In the genomic region with DNA sequence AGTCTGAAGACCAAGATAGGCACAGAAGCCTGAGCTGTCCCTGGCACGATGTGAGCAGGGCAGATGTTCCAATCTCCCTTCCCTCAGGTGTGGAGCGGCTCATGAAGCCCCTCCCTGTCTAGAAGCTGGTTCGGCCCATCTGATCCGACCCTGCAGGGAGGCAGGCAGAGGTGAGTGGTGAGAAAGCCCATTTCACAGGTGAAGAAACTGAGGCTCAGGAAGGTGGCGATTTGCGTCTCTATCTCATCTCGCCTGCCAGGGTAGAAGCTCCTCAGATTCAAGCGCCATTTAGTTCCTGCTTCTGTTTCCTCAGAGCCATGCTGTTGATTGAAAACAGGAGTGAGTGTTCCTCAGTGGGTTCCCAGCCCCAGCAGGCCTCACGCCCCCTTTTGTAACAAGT, we compare ENCODE assay signal across 17 cellular contexts. TPM values are rescaled to one million over a fixed set of nuclear protein-coding genes. Genes with fewer than 3 reads are reported as not detected.
A peak's percentile ranks its signal among the peaks of the same experiment; 100 is the strongest.
DNase-seq lines count a peak whose midpoint lies in the region; ATAC-seq and TF ChIP-seq lines count a peak whose summit lies in the region.
"Had no signal": no experiment of that assay in that cellular context is flagged by ENCODE, and none has a peak within 500 bp of the region (broad histone marks: within the 10 kb centered on the region; RNA-seq: fewer than 3 reads in every experiment).

No MANE protein-coding gene starts in this region.

- H3K79me2 ChIP-seq in mesendoderm (ENCODE audit: control insufficient read depth, insufficient read depth, low read length), result no peaks in the 10 kb centered on the region

- no peak overlapping the region for H3K23ac ChIP-seq in mesendoderm (ENCODE audit: low read length)

- H2BK15ac ChIP-seq in mesendoderm (replicated peaks; ENCODE audit: low read depth), result no peak overlapping the region

- no peak overlapping the region for H2BK5ac ChIP-seq in mesendoderm (ENCODE audit: low read length)

- no peak overlapping the region for H2AK5ac ChIP-seq in mesendoderm (ENCODE audit: low read length)

- peaks cover 25% of the 10 kb centered on the region for H3K4me1 Mint-ChIP-seq in MCF 10A (ENCODE audit: insufficient read depth, unreplicated experiment)
- H3K4me1 Mint-ChIP-seq in activated T-helper 17 cell treated with anti-CD3 and anti-CD28 coated beads, Interleukin-2, amount 50 U/mL, for 72 hours, result no peaks in the 10 kb centered on the region

- H3K9ac ChIP-seq in mesendoderm (ENCODE audit: low read length), result no peak overlapping the region
- H3K9ac ChIP-seq: BLaER1 had no signal

- H3K27ac Mint-ChIP-seq in MCF 10A (ENCODE audit: low read depth, unreplicated experiment), result no peak overlapping the region
- H3K27ac Mint-ChIP-seq in activated T-helper 17 cell treated with anti-CD3 and anti-CD28 coated beads, Interleukin-2, amount 50 U/mL, for 72 hours, result no peak overlapping the region
- H3K27ac Mint-ChIP-seq: CD14-positive monocyte; CD8-positive, alpha-beta T cell; IgD-negative memory B cell had no signal

- POLR2A ChIA-PET in MCF 10A (lab: Yijun Ruan, JAX) (interaction anchor here (11.5 kb wide), 1 partner anchor 19 kb away, joined by 160 read pairs; the partner anchor contains the start of gene TENT5B), RWPE1 (lab: Yijun Ruan, JAX; ENCODE audit: low non-redundant PET) (no interaction called here)

- no peak for TF ChIP-seq POLR2A in breast epithelium (IDR thresholded peaks at IDR 0.05)

- no peak overlapping the region for H2BK120ac ChIP-seq in mesendoderm (ENCODE audit: low read depth, low read length)

- no peak overlapping the region for H4K8ac ChIP-seq in mesendoderm (ENCODE audit: low read depth, low read length)

- no peaks in the 10 kb centered on the region for H3K27me3 Mint-ChIP-seq in MCF 10A (ENCODE audit: insufficient read depth, unreplicated experiment)
- peaks cover 6% of the 10 kb centered on the region for H3K27me3 Mint-ChIP-seq in activated T-helper 17 cell treated with anti-CD3 and anti-CD28 coated beads, Interleukin-2, amount 50 U/mL, for 72 hours

- H3K9me3 ChIP-seq in breast epithelium, result no peaks in the 10 kb centered on the region
- H3K9me3 ChIP-seq in thoracic aorta, result no peaks in the 10 kb centered on the region
- H3K9me3 ChIP-seq: BLaER1, HAP-1 had no signal

- no peak overlapping the region for H3K4me2 ChIP-seq in mesendoderm (ENCODE audit: low read length)
- H3K4me2 ChIP-seq: BLaER1 had no signal

- H3K4me1 ChIP-seq in breast epithelium, result peaks cover 6 to 10% of the 10 kb centered on the region in 2 donors
- peaks cover 7% of the 10 kb centered on the region for H3K4me1 ChIP-seq in mesendoderm (ENCODE audit: control insufficient read depth, low read depth, low read length)
- H3K4me1 ChIP-seq in thoracic aorta (ENCODE audit: control insufficient read depth in 1 of 2, low read depth in 2 of 2), result peaks cover 25 to 37% of the 10 kb centered on the region in 2 donors
- H3K4me1 ChIP-seq: HAP-1 had no signal

- H3K36me3 ChIP-seq in breast epithelium (no peaks in the 10 kb centered on the region), mesendoderm (ENCODE audit: control insufficient read depth, insufficient read depth, low read length) (no peaks in the 10 kb centered on the region), thoracic aorta (no peaks in the 10 kb centered on the region)
- H3K36me3 ChIP-seq: BLaER1, HAP-1 had no signal

- H3K79me1 ChIP-seq in mesendoderm (ENCODE audit: low read length), result no peaks in the 10 kb centered on the region

- no peaks in the 10 kb centered on the region for H3K9me3 Mint-ChIP-seq in MCF 10A (ENCODE audit: unreplicated experiment)
- no peaks in the 10 kb centered on the region for H3K9me3 Mint-ChIP-seq in activated T-helper 17 cell treated with anti-CD3 and anti-CD28 coated beads, Interleukin-2, amount 50 U/mL, for 72 hours
- H3K9me3 Mint-ChIP-seq: CD14-positive monocyte; CD8-positive, alpha-beta T cell; IgD-negative memory B cell had no signal

- ATAC-seq in thoracic aorta (ENCODE audit: insufficient number of reproducible peaks, low FRiP score, low read depth) (no peak), HG02759 (IDR thresholded peaks at IDR 0.05; ENCODE audit: unreplicated experiment) (no peak)
- ATAC-seq in activated T-helper 17 cell treated with anti-CD3 and anti-CD28 coated beads, Interleukin-2, amount 50 U/mL, for 72 hours (replicated peaks), result no peak
- ATAC-seq: CD8-positive, alpha-beta T cell had no signal

- CTCF ChIA-PET in MCF 10A (lab: Yijun Ruan, JAX) (interaction anchor here (0.7 to 1.3 kb wide), 3 partner anchors 14 to 32 kb away, joined by 3 to 4 read pairs (median 3); no protein-coding TSS in a partner anchor), RWPE1 (lab: Yijun Ruan, JAX) (interaction anchor here (0.6 kb wide), 2 partner anchors 30 to 480 kb away, joined by 3 read pairs; no protein-coding TSS in a partner anchor)

- DNase-seq in breast epithelium (ENCODE audit: low spot score in 2 of 2) (no peak), MCF 10A (ENCODE audit: unreplicated experiment) (no peak), RWPE1 (ENCODE audit: low spot score) (no peak), mesendoderm (no peak), thoracic aorta (ENCODE audit: low spot score) (no peak), NCI-H1105 (lab: John Stamatoyannopoulos, UW) (no peak)
- DNase-seq: 8988T; Calu3; CD8-positive, alpha-beta T cell; DMS79 treated with DMSO at 0.1 percent for 48 hours; GF-D8 had no signal

- intact Hi-C loops in breast epithelium (cut with DNase I; ENCODE audit: low total_unique reads), result no loop called here
- intact Hi-C loops in MCF 10A (cut with micrococcal nuclease), result no loop called here

- H3K4ac ChIP-seq in mesendoderm (ENCODE audit: low read depth, low read length), result no peak overlapping the region

- H3K4me3 ChIP-seq in breast epithelium (no peak overlapping the region), mesendoderm (ENCODE audit: low read length) (no peak overlapping the region), thoracic aorta (no peak overlapping the region)
- H3K4me3 ChIP-seq: BLaER1, HAP-1 had no signal

- no peaks in the 10 kb centered on the region for H3K36me3 Mint-ChIP-seq in MCF 10A (ENCODE audit: insufficient read depth, unreplicated experiment)
- no peaks in the 10 kb centered on the region for H3K36me3 Mint-ChIP-seq in activated T-helper 17 cell treated with anti-CD3 and anti-CD28 coated beads, Interleukin-2, amount 50 U/mL, for 72 hours (ENCODE audit: low read depth)
- H3K36me3 Mint-ChIP-seq: CD14-positive monocyte; CD8-positive, alpha-beta T cell; IgD-negative memory B cell had no signal

- no peak overlapping the region for H3K4me3 Mint-ChIP-seq in MCF 10A (ENCODE audit: unreplicated experiment)
- H3K4me3 Mint-ChIP-seq in activated T-helper 17 cell treated with anti-CD3 and anti-CD28 coated beads, Interleukin-2, amount 50 U/mL, for 72 hours, result no peak overlapping the region
- H3K4me3 Mint-ChIP-seq: CD14-positive monocyte; CD8-positive, alpha-beta T cell had no signal

- BruUV-seq in MCF 10A (replicated peaks; lab: Mats Ljungman, UMichigan), result no TSS peak

- no peak overlapping the region for H3K18ac ChIP-seq in mesendoderm (ENCODE audit: low read length)

- peak overlapping the region; percentile 62 for H3K56ac ChIP-seq in mesendoderm (ENCODE audit: low read length)

- no CpG with 5 or more reads among the region's 9 CpGs for WGBS in mesendoderm (ENCODE audit: extremely low coverage, insufficient coverage, low lambda C conversion rate)

- TF ChIP-seq CTCF in breast epithelium (IDR thresholded peaks at IDR 0.05), result no peak
- TF ChIP-seq CTCF in MCF 10A (IDR thresholded peaks at IDR 0.05; ENCODE audit: unreplicated experiment), result no peak
- TF ChIP-seq CTCF in RWPE1 (conservative IDR thresholded peaks at IDR 0.05; ENCODE audit: low read depth), result no peak
- no peak for TF ChIP-seq CTCF in thoracic aorta (IDR thresholded peaks at IDR 0.05)

- no peaks in the 10 kb centered on the region for H3K27me3 ChIP-seq in breast epithelium
- no peaks in the 10 kb centered on the region for H3K27me3 ChIP-seq in mesendoderm (ENCODE audit: insufficient read depth, low read length, poor library complexity)
- no peaks in the 10 kb centered on the region for H3K27me3 ChIP-seq in thoracic aorta (replicated peaks; ENCODE audit: insufficient read depth)
- H3K27me3 ChIP-seq: BLaER1 had no signal

- no peak overlapping the region for H4K5ac ChIP-seq in mesendoderm (ENCODE audit: low read length)

- peak overlapping the region; percentile 55 to 90 for H3K27ac ChIP-seq in breast epithelium
- peak overlapping the region; percentile 95 for H3K27ac ChIP-seq in RWPE1
- no peak overlapping the region for H3K27ac ChIP-seq in mesendoderm (ENCODE audit: low read depth, low read length)
- H3K27ac ChIP-seq in thoracic aorta, result peak overlapping the region; percentile 94 to 95
- H3K27ac ChIP-seq: BLaER1 had no signal

RNA-seq across cellular contexts. Expression of gene TENT5B, which starts 16.9 kb away (rescaled TPM):
- total RNA-seq in breast epithelium, result 10 to 100 TPM; 15.2 to 46.2 (median 23.9) TPM
- 27.8 and 33.7 TPM in 2 replicates for total RNA-seq in MCF 10A (2022)
- polyA plus RNA-seq in mesendoderm (2013, experiment 1 of 2), result 26.2 TPM
- polyA plus RNA-seq in mesendoderm (2013, experiment 2 of 2), result 28.4 TPM
- total RNA-seq in thoracic aorta, result 100 to 1,000 TPM in 1 of 2 donors, 10 to 100 TPM in 1; 49.1 to 105 TPM
- total RNA-seq in activated T-helper 17 cell treated with anti-CD3 and anti-CD28 coated beads, Interleukin-2, amount 50 U/mL, for 72 hours, result not detected
- total RNA-seq: CD8-positive, alpha-beta T cell had no signal
- polyA plus RNA-seq: IgD-negative memory B cell had no signal

RNA-seq across cellular contexts. Expression of gene TRNP1, which starts 36.0 kb away (rescaled TPM):
- total RNA-seq in breast epithelium, result 10 to 100 TPM in 2 of 3 donors, 1 to 10 TPM in 1; 1.6 to 27.8 (median 16.7) TPM
- total RNA-seq in MCF 10A (2022), result 56.3 and 59.2 TPM in 2 replicates
- polyA plus RNA-seq in mesendoderm (2013, experiment 1 of 2), result 20.9 TPM
- 21.5 TPM for polyA plus RNA-seq in mesendoderm (2013, experiment 2 of 2)
- total RNA-seq in thoracic aorta, result 10 to 100 TPM; 26.4 to 34.9 TPM
- total RNA-seq in activated T-helper 17 cell treated with anti-CD3 and anti-CD28 coated beads, Interleukin-2, amount 50 U/mL, for 72 hours, result not detected
- total RNA-seq: CD8-positive, alpha-beta T cell had no signal
- polyA plus RNA-seq: IgD-negative memory B cell had no signal

Comparison
In these comparisons a context has a peak if more than half of its experiments do, and no peak if none do; other contexts are left out.
1. RNA of gene TENT5B, which starts 16.9 kb away (total RNA-seq): 49.1 to 105 TPM in thoracic aorta, 27.8 to 33.7 TPM in MCF 10A and 15.2 to 46.2 TPM in breast epithelium; not detected in activated T-helper 17 cell treated with anti-CD3 and anti-CD28 coated beads, Interleukin-2, amount 50 U/mL, for 72 hours; every median in the first group is over 10 times any median in the second.